ENCODE assay signal across 8 cellular contexts in the genomic region with DNA sequence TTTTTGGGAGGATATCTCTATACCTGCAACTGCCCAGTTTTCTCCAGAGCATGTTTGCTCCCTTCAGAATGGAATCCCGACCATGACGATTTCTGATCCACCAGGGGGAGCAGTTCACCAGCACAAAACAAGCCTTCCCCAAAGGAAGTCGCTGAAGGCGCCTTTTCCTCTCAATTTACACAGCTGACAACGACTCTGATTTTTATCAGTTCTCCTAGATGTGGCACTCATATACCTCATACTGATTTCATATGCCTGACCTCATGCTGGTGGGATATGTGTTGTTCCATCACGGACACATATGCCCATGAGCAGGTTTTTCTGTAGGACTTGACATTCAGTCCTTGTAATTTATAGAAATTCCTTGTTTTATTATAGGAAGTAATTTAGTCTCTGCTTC.
DNase-seq lines count a peak whose midpoint lies in the region; ATAC-seq and TF ChIP-seq lines count a peak whose summit lies in the region.

No MANE protein-coding gene starts in this region.

- H3K9me3 ChIP-seq in uterus, result no peaks in the 10 kb centered on the region

- H3K27ac ChIP-seq in uterus, result peak overlapping the region; percentile 16 to 36

- H3K4me1 ChIP-seq in uterus, result peaks cover 0 to 4% of the 10 kb centered on the region in 2 donors

- H3K4me3 ChIP-seq in uterus, result no peak overlapping the region

- intact Hi-C loops in uterus (cut with DNase I; ENCODE audit: low total_unique reads), result no loop called here

- TF ChIP-seq POLR2A in uterus (IDR thresholded peaks at IDR 0.05), result no peak

- peak; percentile 73 to 85 (median 78) for TF ChIP-seq CTCF in uterus (IDR thresholded peaks at IDR 0.05)

- H3K27me3 ChIP-seq in uterus, result no peaks in the 10 kb centered on the region

- ATAC-seq in GM19043 (IDR thresholded peaks at IDR 0.05; ENCODE audit: low read depth, unreplicated experiment), result peak; percentile 81

- in situ Hi-C loops in KBM-7 (cut with MboI; ENCODE audit: low pct_unique_long_range_greater_than_20kb, low sequenced_read_pairs), result loop anchor here (25.0 kb wide), 1 partner anchor 1078 kb away; a partner anchor contains a TSS

- DNase-seq in AML-193 (lab: John Stamatoyannopoulos, UW) (peak; percentile 38 to 61), KBM-7 (peak; percentile 73), RKO (ENCODE audit: low spot score) (peak; percentile 67), globus pallidus (ENCODE audit: low spot score) (peak; percentile 68), pons (ENCODE audit: low spot score) (peak; percentile 73), uterus (peak; percentile 72 to 82)
- peak; percentile 70 for DNase-seq in activated effector memory CD4-positive, alpha-beta T cell treated with anti-CD3 and anti-CD28 coated beads, Interleukin-2, amount 50 U/mL, for 16 hours

- no peaks in the 10 kb centered on the region for H3K36me3 ChIP-seq in uterus
